In genomic region chr13:100514788-100515409, GRCh38 we compare ENCODE assay signal across 8 cellular contexts.
DNase-seq lines count a peak whose midpoint lies in the region; ATAC-seq, FAIRE-seq and TF ChIP-seq lines count a peak whose summit lies in the region.

No MANE protein-coding gene starts in this region.

- intact Hi-C loops in pancreas (cut with DNase I): loop anchor here in 2 of 3 donors (10.0 kb wide), 1 partner anchor 600 kb away; no protein-coding TSS in a partner anchor

- 2% methylated on average over 5 of the region's 5 CpGs for WGBS in pancreas, 2 donors
- 3 to 5% methylated on average over 5 of the region's 5 CpGs for WGBS in upper lobe of left lung, 2 donors

- H3K79me2 ChIP-seq in MM.1S (ENCODE audit: low read length): no peaks in the 10 kb centered on the region

- H2AFZ ChIP-seq in MM.1S (ENCODE audit: low read length): no peak overlapping the region

- no peak overlapping the region for H3K27ac ChIP-seq in MM.1S (ENCODE audit: low read length)
- no peak overlapping the region for H3K27ac ChIP-seq in pancreas
- H3K27ac ChIP-seq in upper lobe of left lung: no peak overlapping the region

- H3K9ac ChIP-seq in MM.1S (ENCODE audit: low read length): no peak overlapping the region

- no peak for TF ChIP-seq POLR2A in upper lobe of left lung (IDR thresholded peaks at IDR 0.05)

- peak; percentile 96 for TF ChIP-seq CTCF in MM.1S (IDR thresholded peaks at IDR 0.05; ENCODE audit: low read length)
- peak; percentile 66 to 91 (median 82) for TF ChIP-seq CTCF in pancreas (IDR thresholded peaks at IDR 0.05)
- peak; percentile 72 to 88 (median 80) for TF ChIP-seq CTCF in upper lobe of left lung (IDR thresholded peaks at IDR 0.05)

- FAIRE-seq in pancreas (lab: Jason Lieb, UNC): peak; percentile 86

- H3K4me1 ChIP-seq in MM.1S (ENCODE audit: low read length): no peaks in the 10 kb centered on the region
- peaks cover 6 to 26% (median 23%) of the 10 kb centered on the region in 3 donors for H3K4me1 ChIP-seq in pancreas
- H3K4me1 ChIP-seq in upper lobe of left lung: peaks cover 0 to 12% (median 8%) of the 10 kb centered on the region in 4 donors

- no peaks in the 10 kb centered on the region for H4K20me1 ChIP-seq in MM.1S (ENCODE audit: insufficient read depth, low read length)

- peak; percentile 69 to 87 (median 82) for ATAC-seq in pancreas
- ATAC-seq in upper lobe of left lung (ENCODE audit: low FRiP score in 2 of 2): peak; percentile 91 to 95

- no peaks in the 10 kb centered on the region for H3K9me3 ChIP-seq in MM.1S (replicated peaks; ENCODE audit: insufficient read depth, low read length)
- no peaks in the 10 kb centered on the region for H3K9me3 ChIP-seq in pancreas
- H3K9me3 ChIP-seq in upper lobe of left lung: no peaks in the 10 kb centered on the region

- H3K27me3 ChIP-seq in MM.1S (replicated peaks; ENCODE audit: insufficient read depth, low read length): no peaks in the 10 kb centered on the region
- H3K27me3 ChIP-seq in pancreas: no peaks in the 10 kb centered on the region
- H3K27me3 ChIP-seq in upper lobe of left lung: no peaks in the 10 kb centered on the region

- H3K4me2 ChIP-seq in MM.1S (ENCODE audit: low read depth, low read length): no peak overlapping the region

- no peaks in the 10 kb centered on the region for H3K9me2 ChIP-seq in MM.1S (replicated peaks; ENCODE audit: insufficient read depth, low read length)

- no peaks in the 10 kb centered on the region for H3F3A ChIP-seq in MM.1S (ENCODE audit: insufficient read depth, low read length)

- no peak overlapping the region for H3K4me3 ChIP-seq in MM.1S (ENCODE audit: low read length)
- no peak overlapping the region for H3K4me3 ChIP-seq in pancreas
- H3K4me3 ChIP-seq in upper lobe of left lung: no peak overlapping the region

- DNase-seq in GM03348 (ENCODE audit: low spot score) (peak; percentile 94), HCEC 1CT (peak; percentile 69), MM.1S (peak; percentile 52), SHP77 treated with DMSO at 0.1 percent for 48 hours (lab: John Stamatoyannopoulos, UW) (peak; percentile 73), foreskin melanocyte (peak; percentile 59), pancreas (peak; percentile 61 to 86 (median 79)), upper lobe of left lung (peak in 1 of 2 donors; percentile 89)
- peak; percentile 58 for DNase-seq in activated effector memory CD4-positive, alpha-beta T cell treated with Interleukin-2 at 50 U/mL for 16 hours

- H3K36me3 ChIP-seq in MM.1S (replicated peaks; ENCODE audit: insufficient read depth, low read length) (no peaks in the 10 kb centered on the region), pancreas (no peaks in the 10 kb centered on the region), upper lobe of left lung (peaks cover 0 to 5% (median 0%) of the 10 kb centered on the region in 4 donors)

- TF ChIP-seq EP300 in upper lobe of left lung (IDR thresholded peaks at IDR 0.05): no peak
